ENCODE assay signal across 9 cellular contexts in genomic region chr1:17586172-17586963, GRCh38. TPM values are rescaled to one million over a fixed set of nuclear protein-coding genes. Genes with fewer than 3 reads are reported as not detected.
A peak's percentile ranks its signal among the peaks of the same experiment; 100 is the strongest.
DNase-seq lines count a peak whose midpoint lies in the region; ATAC-seq and TF ChIP-seq lines count a peak whose summit lies in the region.
"Had no signal": no experiment of that assay in that cellular context is flagged by ENCODE, and none has a peak within 500 bp of the region (broad histone marks: within the 10 kb centered on the region; RNA-seq: fewer than 3 reads in every experiment).

No MANE protein-coding gene starts in this region.

- DNase-seq in H7 (peak; percentile 88), glomerular visceral epithelial cell (ENCODE audit: extremely low spot score) (peak; percentile 72), NCI-H748 treated with DMSO at 0.1 percent for 48 hours (lab: John Stamatoyannopoulos, UW) (no peak), HUDEP-2 (lab: John Stamatoyannopoulos, UW; ENCODE audit: unreplicated experiment in 76 of 76) (no peak)
- DNase-seq: activated CD4-positive, CD25-positive, alpha-beta regulatory T cell had no signal

- H3K36me3 ChIP-seq in H7 (replicated peaks; ENCODE audit: control insufficient read depth, insufficient read depth, low read length): peaks cover 11% of the 10 kb centered on the region
- H3K36me3 ChIP-seq in skeletal muscle satellite cell (ENCODE audit: insufficient read depth, low read length): peaks cover 12% of the 10 kb centered on the region

- H3K9ac ChIP-seq in skeletal muscle satellite cell (ENCODE audit: low read depth, low read length): peak overlapping the region; percentile 29

- peak overlapping the region; percentile 51 for H3K4me2 ChIP-seq in skeletal muscle satellite cell (ENCODE audit: low read length)

- H3K27me3 ChIP-seq in H7 (ENCODE audit: control insufficient read depth, insufficient read depth, low read length) (no peaks in the 10 kb centered on the region), skeletal muscle satellite cell (ENCODE audit: control insufficient read depth, insufficient read depth, low read length) (no peaks in the 10 kb centered on the region)

- H3K9me3 ChIP-seq in skeletal muscle satellite cell (replicated peaks; ENCODE audit: low read length): no peaks in the 10 kb centered on the region

- ATAC-seq in SK-N-SH treated with all-trans-retinoic acid at 6 μM for 48 hours (peak; percentile 84), GM21447 (IDR thresholded peaks at IDR 0.05; ENCODE audit: unreplicated experiment) (no peak), HG02759 (IDR thresholded peaks at IDR 0.05; ENCODE audit: unreplicated experiment) (no peak)

- H3K4me3 ChIP-seq in H7 (ENCODE audit: insufficient read depth, low read depth, low read length) (no peak overlapping the region), skeletal muscle satellite cell (ENCODE audit: low read length) (peak overlapping the region; percentile 8)

- peaks cover 37% of the 10 kb centered on the region for H3K4me1 ChIP-seq in skeletal muscle satellite cell (ENCODE audit: control insufficient read depth, insufficient read depth, low read length)

TF ChIP-seq in SK-N-SH treated with all-trans-retinoic acid at 6 μM for 48 hours, 23 proteins besides CTCF, POLR2A, EP300 and RAD21:
- TF ChIP-seq ZC3H10 (CRISPR knock-in tag; IDR thresholded peaks at IDR 0.05): no peak
- no peak for TF ChIP-seq ISL1 (CRISPR knock-in tag; IDR thresholded peaks at IDR 0.05)
- TF ChIP-seq TCF4 (CRISPR knock-in tag; IDR thresholded peaks at IDR 0.05; ENCODE audit: borderline replicate concordance): no peak
- TF ChIP-seq BACH2 (CRISPR knock-in tag; IDR thresholded peaks at IDR 0.05; ENCODE audit: borderline replicate concordance): no peak
- TF ChIP-seq ZFP30 (CRISPR knock-in tag; IDR thresholded peaks at IDR 0.05): no peak
- TF ChIP-seq ZNF565 (CRISPR knock-in tag; conservative IDR thresholded peaks at IDR 0.05; ENCODE audit: low read depth): no peak
- TF ChIP-seq TSHZ2 (CRISPR knock-in tag; IDR thresholded peaks at IDR 0.05): no peak
- no peak for TF ChIP-seq SNAI2 (CRISPR knock-in tag; IDR thresholded peaks at IDR 0.05)
- TF ChIP-seq, protein P1, sequence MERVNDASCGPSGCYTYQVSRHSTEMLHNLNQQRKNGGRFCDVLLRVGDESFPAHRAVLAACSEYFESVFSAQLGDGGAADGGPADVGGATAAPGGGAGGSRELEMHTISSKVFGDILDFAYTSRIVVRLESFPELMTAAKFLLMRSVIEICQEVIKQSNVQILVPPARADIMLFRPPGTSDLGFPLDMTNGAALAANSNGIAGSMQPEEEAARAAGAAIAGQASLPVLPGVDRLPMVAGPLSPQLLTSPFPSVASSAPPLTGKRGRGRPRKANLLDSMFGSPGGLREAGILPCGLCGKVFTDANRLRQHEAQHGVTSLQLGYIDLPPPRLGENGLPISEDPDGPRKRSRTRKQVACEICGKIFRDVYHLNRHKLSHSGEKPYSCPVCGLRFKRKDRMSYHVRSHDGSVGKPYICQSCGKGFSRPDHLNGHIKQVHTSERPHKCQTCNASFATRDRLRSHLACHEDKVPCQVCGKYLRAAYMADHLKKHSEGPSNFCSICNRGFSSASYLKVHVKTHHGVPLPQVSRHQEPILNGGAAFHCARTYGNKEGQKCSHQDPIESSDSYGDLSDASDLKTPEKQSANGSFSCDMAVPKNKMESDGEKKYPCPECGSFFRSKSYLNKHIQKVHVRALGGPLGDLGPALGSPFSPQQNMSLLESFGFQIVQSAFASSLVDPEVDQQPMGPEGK (CRISPR knock-in tag; IDR thresholded peaks at IDR 0.05; ENCODE audit: borderline replicate concordance): no peak
- no peak for TF ChIP-seq ESRRG (CRISPR knock-in tag; IDR thresholded peaks at IDR 0.05)
- TF ChIP-seq PPARA (CRISPR knock-in tag; IDR thresholded peaks at IDR 0.05; ENCODE audit: borderline replicate concordance): no peak
- no peak for TF ChIP-seq RARB (CRISPR knock-in tag; IDR thresholded peaks at IDR 0.05)
- TF ChIP-seq ARNTL (CRISPR knock-in tag; IDR thresholded peaks at IDR 0.05; ENCODE audit: borderline replicate concordance, low read depth): no peak
- no peak for TF ChIP-seq OSR1 (CRISPR knock-in tag; IDR thresholded peaks at IDR 0.05)
- TF ChIP-seq, protein P2, sequence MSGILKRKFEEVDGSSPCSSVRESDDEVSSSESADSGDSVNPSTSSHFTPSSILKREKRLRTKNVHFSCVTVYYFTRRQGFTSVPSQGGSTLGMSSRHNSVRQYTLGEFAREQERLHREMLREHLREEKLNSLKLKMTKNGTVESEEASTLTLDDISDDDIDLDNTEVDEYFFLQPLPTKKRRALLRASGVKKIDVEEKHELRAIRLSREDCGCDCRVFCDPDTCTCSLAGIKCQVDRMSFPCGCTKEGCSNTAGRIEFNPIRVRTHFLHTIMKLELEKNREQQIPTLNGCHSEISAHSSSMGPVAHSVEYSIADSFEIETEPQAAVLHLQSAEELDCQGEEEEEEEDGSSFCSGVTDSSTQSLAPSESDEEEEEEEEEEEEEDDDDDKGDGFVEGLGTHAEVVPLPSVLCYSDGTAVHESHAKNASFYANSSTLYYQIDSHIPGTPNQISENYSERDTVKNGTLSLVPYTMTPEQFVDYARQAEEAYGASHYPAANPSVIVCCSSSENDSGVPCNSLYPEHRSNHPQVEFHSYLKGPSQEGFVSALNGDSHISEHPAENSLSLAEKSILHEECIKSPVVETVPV (CRISPR knock-in tag; IDR thresholded peaks at IDR 0.05): no peak
- TF ChIP-seq, protein P3, sequence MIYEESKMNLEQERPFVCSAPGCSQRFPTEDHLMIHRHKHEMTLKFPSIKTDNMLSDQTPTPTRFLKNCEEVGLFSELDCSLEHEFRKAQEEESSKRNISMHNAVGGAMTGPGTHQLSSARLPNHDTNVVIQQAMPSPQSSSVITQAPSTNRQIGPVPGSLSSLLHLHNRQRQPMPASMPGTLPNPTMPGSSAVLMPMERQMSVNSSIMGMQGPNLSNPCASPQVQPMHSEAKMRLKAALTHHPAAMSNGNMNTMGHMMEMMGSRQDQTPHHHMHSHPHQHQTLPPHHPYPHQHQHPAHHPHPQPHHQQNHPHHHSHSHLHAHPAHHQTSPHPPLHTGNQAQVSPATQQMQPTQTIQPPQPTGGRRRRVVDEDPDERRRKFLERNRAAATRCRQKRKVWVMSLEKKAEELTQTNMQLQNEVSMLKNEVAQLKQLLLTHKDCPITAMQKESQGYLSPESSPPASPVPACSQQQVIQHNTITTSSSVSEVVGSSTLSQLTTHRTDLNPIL (CRISPR knock-in tag; IDR thresholded peaks at IDR 0.05; ENCODE audit: low read depth): no peak
- TF ChIP-seq ZNF8 (CRISPR knock-in tag; IDR thresholded peaks at IDR 0.05): no peak

RNA-seq across cellular contexts. Expression of gene ARHGEF10L, which starts 46.9 kb away (rescaled TPM):
- 54.8 and 76.9 TPM in 2 replicates for total RNA-seq in H7 (2014; rRNA removed; shearing (Covaris generic))
- total RNA-seq in skeletal muscle satellite cell (2012; rRNA removed): 11.9 and 14.4 TPM in 2 replicates

Comparison
In these comparisons a context has a peak if more than half of its experiments do, and no peak if none do; other contexts are left out.
1. DNase-seq: peak in H7 (single experiment) and glomerular visceral epithelial cell (single experiment); none in NCI-H748 treated with DMSO at 0.1 percent for 48 hours (single experiment) and HUDEP-2 (0 of 76).